ENCODE assay signal across 25 cellular contexts in genomic region chr1:156266051-156266450, GRCh38. TPM values are rescaled to one million over a fixed set of nuclear protein-coding genes. Genes with fewer than 3 reads are reported as not detected.
"Had no signal": no experiment of that assay in that cellular context is flagged by ENCODE, and none has a peak within 500 bp of the region (broad histone marks: within the 10 kb centered on the region; RNA-seq: fewer than 3 reads in every experiment).

No MANE protein-coding gene starts in this region.

- H3K27me3 ChIP-seq: colonic mucosa, spleen had no signal

- DNase-seq: activated CD4-positive, alpha-beta T cell treated with anti-CD3 and anti-CD28 coated beads, Interleukin-2, amount 10 ng/mL, durations not matched to agents 7 days and 5 days; activated CD8-positive, alpha-beta T cell treated with anti-CD3 and anti-CD28 coated beads, Interleukin-2, amount 10 ng/mL, durations not matched to agents 7 days and 5 days; activated effector memory CD4-positive, alpha-beta T cell treated with Interleukin-2 at 50 U/mL for 16 hours; activated naive CD4-positive, alpha-beta T cell treated with anti-CD3 and anti-CD28 coated beads, Interleukin-2, amount 10 ng/mL, durations not matched to agents 7 days and 5 days; activated naive CD8-positive, alpha-beta T cell treated with anti-CD3 and anti-CD28 coated beads, Interleukin-2, amount 50 U/mL, for 24 hours; activated T-cell treated with anti-CD3 and anti-CD28 coated beads, Interleukin-2, amount 50 U/mL, for 24 hours; anterior cingulate cortex; central memory CD4-positive, alpha-beta T cell; colonic mucosa; erythroblast; foreskin melanocyte; glutamatergic neuron; hippocampal formation; islet precursor cell; occipital lobe; spleen; stimulated activated CD4-positive, alpha-beta T cell treated with anti-CD3 and anti-CD28 coated beads, Interleukin-4, amount 100 ng/mL, for 4 hours; stimulated activated naive B cell treated with anti-CD40 and anti-IgM and Interleukin-4, amounts not matched to agents 10 μg/mL and 1 μg/mL and 100 μg/mL, for 72 hours had no signal

- H3K27ac Mint-ChIP-seq: activated CD4-positive, alpha-beta T cell treated with anti-CD3 and anti-CD28 coated beads, Interleukin-2, amount 10 ng/mL, durations not matched to agents 7 days and 5 days; activated CD8-positive, alpha-beta T cell treated with anti-CD3 and anti-CD28 coated beads, Interleukin-2, amount 10 ng/mL, durations not matched to agents 7 days and 5 days; activated naive CD4-positive, alpha-beta T cell treated with anti-CD3 and anti-CD28 coated beads, Interleukin-2, amount 10 ng/mL, durations not matched to agents 7 days and 5 days; activated naive CD8-positive, alpha-beta T cell treated with anti-CD3 and anti-CD28 coated beads, Interleukin-2, amount 50 U/mL, for 24 hours; activated T-cell treated with anti-CD3 and anti-CD28 coated beads, Interleukin-2, amount 50 U/mL, for 24 hours; mesothelial cell of epicardium; nephron; stimulated activated naive B cell treated with anti-CD40 and anti-IgM and Interleukin-4, amounts not matched to agents 10 μg/mL and 1 μg/mL and 100 μg/mL, for 72 hours; T-helper 1 cell treated with Interleukin-12 subunit alpha and Interleukin-12 subunit beta and Interleukin-4 antibody, amounts not matched to agents 30 μg/mL and 1 μg/mL, for 36 hours had no signal

- H3K9me3 ChIP-seq: colonic mucosa, spleen, thoracic aorta had no signal

- H3K27ac ChIP-seq: colonic mucosa, spleen, thoracic aorta had no signal

- H3K4me1 ChIP-seq: colonic mucosa had no signal

- H3K4me3 Mint-ChIP-seq: activated CD4-positive, alpha-beta T cell treated with anti-CD3 and anti-CD28 coated beads, Interleukin-2, amount 10 ng/mL, durations not matched to agents 7 days and 5 days; activated CD8-positive, alpha-beta T cell treated with anti-CD3 and anti-CD28 coated beads, Interleukin-2, amount 10 ng/mL, durations not matched to agents 7 days and 5 days; activated naive CD4-positive, alpha-beta T cell treated with anti-CD3 and anti-CD28 coated beads, Interleukin-2, amount 10 ng/mL, durations not matched to agents 7 days and 5 days; activated naive CD8-positive, alpha-beta T cell treated with anti-CD3 and anti-CD28 coated beads, Interleukin-2, amount 50 U/mL, for 24 hours; activated T-cell treated with anti-CD3 and anti-CD28 coated beads, Interleukin-2, amount 50 U/mL, for 24 hours; brain; mesothelial cell of epicardium; nephron; stimulated activated naive B cell treated with anti-CD40 and anti-IgM and Interleukin-4, amounts not matched to agents 10 μg/mL and 1 μg/mL and 100 μg/mL, for 72 hours; T-helper 1 cell treated with Interleukin-12 subunit alpha and Interleukin-12 subunit beta and Interleukin-4 antibody, amounts not matched to agents 30 μg/mL and 1 μg/mL, for 36 hours had no signal

- H3K27me3 Mint-ChIP-seq: activated CD4-positive, alpha-beta T cell treated with anti-CD3 and anti-CD28 coated beads, Interleukin-2, amount 10 ng/mL, durations not matched to agents 7 days and 5 days; activated naive CD4-positive, alpha-beta T cell treated with anti-CD3 and anti-CD28 coated beads, Interleukin-2, amount 10 ng/mL, durations not matched to agents 7 days and 5 days; activated naive CD8-positive, alpha-beta T cell treated with anti-CD3 and anti-CD28 coated beads, Interleukin-2, amount 50 U/mL, for 24 hours; activated T-cell treated with anti-CD3 and anti-CD28 coated beads, Interleukin-2, amount 50 U/mL, for 24 hours; brain; stimulated activated naive B cell treated with anti-CD40 and anti-IgM and Interleukin-4, amounts not matched to agents 10 μg/mL and 1 μg/mL and 100 μg/mL, for 72 hours had no signal

- H3K4me1 Mint-ChIP-seq: activated CD4-positive, alpha-beta T cell treated with anti-CD3 and anti-CD28 coated beads, Interleukin-2, amount 10 ng/mL, durations not matched to agents 7 days and 5 days; activated naive CD4-positive, alpha-beta T cell treated with anti-CD3 and anti-CD28 coated beads, Interleukin-2, amount 10 ng/mL, durations not matched to agents 7 days and 5 days; brain; mesothelial cell of epicardium; nephron had no signal

- H3K4me3 ChIP-seq: colonic mucosa, lung, spleen, thoracic aorta had no signal

- ATAC-seq: activated CD4-positive, CD25-positive, alpha-beta regulatory T cell treated with anti-CD3 and anti-CD28 coated beads, Interleukin-2, amount 50 U/mL, for 24 hours; activated CD8-positive, alpha-beta T cell treated with anti-CD3 and anti-CD28 coated beads, Interleukin-2, amount 10 ng/mL, durations not matched to agents 7 days and 5 days; activated naive CD8-positive, alpha-beta T cell treated with anti-CD3 and anti-CD28 coated beads, Interleukin-2, amount 50 U/mL, for 24 hours; stimulated activated naive B cell treated with anti-CD40 and anti-IgM and Interleukin-4, amounts not matched to agents 10 μg/mL and 1 μg/mL and 100 μg/mL, for 72 hours had no signal

- H3K9me3 Mint-ChIP-seq: activated CD4-positive, alpha-beta T cell treated with anti-CD3 and anti-CD28 coated beads, Interleukin-2, amount 10 ng/mL, durations not matched to agents 7 days and 5 days; activated naive CD4-positive, alpha-beta T cell treated with anti-CD3 and anti-CD28 coated beads, Interleukin-2, amount 10 ng/mL, durations not matched to agents 7 days and 5 days; activated naive CD8-positive, alpha-beta T cell treated with anti-CD3 and anti-CD28 coated beads, Interleukin-2, amount 50 U/mL, for 24 hours; activated T-cell treated with anti-CD3 and anti-CD28 coated beads, Interleukin-2, amount 50 U/mL, for 24 hours; brain; mesothelial cell of epicardium; nephron; stimulated activated naive B cell treated with anti-CD40 and anti-IgM and Interleukin-4, amounts not matched to agents 10 μg/mL and 1 μg/mL and 100 μg/mL, for 72 hours; T-helper 1 cell treated with Interleukin-12 subunit alpha and Interleukin-12 subunit beta and Interleukin-4 antibody, amounts not matched to agents 30 μg/mL and 1 μg/mL, for 36 hours had no signal

RNA-seq across cellular contexts. Expression of gene BGLAP, which starts 24.1 kb away (rescaled TPM):
- total RNA-seq: occipital lobe, thoracic aorta had no signal
